ENCODE assay signal across 15 cellular contexts in genomic region chr3:53796161-53796560, GRCh38. TPM values are rescaled to one million over a fixed set of nuclear protein-coding genes. Genes with fewer than 3 reads are reported as not detected.
A peak's percentile ranks its signal among the peaks of the same experiment; 100 is the strongest.
DNase-seq lines count a peak whose midpoint lies in the region; ATAC-seq and TF ChIP-seq lines count a peak whose summit lies in the region.
"Had no signal": no experiment of that assay in that cellular context is flagged by ENCODE, and none has a peak within 500 bp of the region (broad histone marks: within the 10 kb centered on the region; RNA-seq: fewer than 3 reads in every experiment).

No MANE protein-coding gene starts in this region.

- H3K36me3 ChIP-seq in SK-N-SH (replicated peaks in 1 of 2; ENCODE audit: control insufficient read depth in 1 of 2, insufficient read depth in 2 of 2, low read length in 1 of 2) (no peaks in the 10 kb centered on the region), Caco-2 (ENCODE audit: control insufficient read depth, insufficient read depth, low read length) (no peaks in the 10 kb centered on the region)
- H3K36me3 ChIP-seq: gastroesophageal sphincter had no signal

- H3K4me3 ChIP-seq in SK-N-SH (ENCODE audit: low read depth in 2 of 2, low read length in 1 of 2) (no peak overlapping the region), Caco-2 (ENCODE audit: low read depth, low read length) (no peak overlapping the region)
- H3K4me3 ChIP-seq: gastroesophageal sphincter, lung had no signal

- H3K9me2 ChIP-seq in SK-N-SH, result no peaks in the 10 kb centered on the region

- CTCF ChIA-PET in SK-N-SH (lab: Yijun Ruan, JAX), result no interaction called here
- CTCF ChIA-PET in Caco-2 (lab: Charles Lee), result no interaction called here

- BruUV-seq in Caco-2 (replicated peaks; lab: Mats Ljungman, UMichigan), result no TSS peak

- no peaks in the 10 kb centered on the region for H3K36me3 Mint-ChIP-seq in Caco-2 (ENCODE audit: insufficient read depth, unreplicated experiment)

- H3F3A ChIP-seq in SK-N-SH (replicated peaks; ENCODE audit: insufficient read depth), result no peaks in the 10 kb centered on the region

- H3K27me3 Mint-ChIP-seq in Caco-2 (ENCODE audit: insufficient read depth, unreplicated experiment), result no peaks in the 10 kb centered on the region

- H3K4me3 Mint-ChIP-seq in Caco-2 (ENCODE audit: unreplicated experiment), result no peak overlapping the region
- H3K4me3 Mint-ChIP-seq: activated CD8-positive, alpha-beta T cell treated with anti-CD3 and anti-CD28 coated beads, Interleukin-2, amount 10 ng/mL, durations not matched to agents 7 days and 5 days; dendritic cell treated with granulocyte-macrophage colony-stimulating factor and Interleukin-4, amounts not matched to agents 40 ng/mL and 50 ng/mL, for 4 days; HFFc6 had no signal

- H3K4me1 Mint-ChIP-seq in Caco-2 (ENCODE audit: low read depth, unreplicated experiment), result no peaks in the 10 kb centered on the region

- H3K79me2 ChIP-seq in SK-N-SH (ENCODE audit: insufficient read depth), result no peaks in the 10 kb centered on the region

- H3K9ac ChIP-seq in SK-N-SH, result no peak overlapping the region

- H3K4me1 ChIP-seq in SK-N-SH (ENCODE audit: control insufficient read depth in 1 of 2, insufficient read depth in 2 of 2, low read depth in 1 of 2, low read length in 1 of 2), result peaks cover 0 to 33% of the 10 kb centered on the region in 2 experiments; a peak in 2 of 4 replicates
- H3K4me1 ChIP-seq in Caco-2, result peaks cover 10% of the 10 kb centered on the region; the same call in 1 of the 2 replicates
- H3K4me1 ChIP-seq: gastroesophageal sphincter had no signal

- DNase-seq in NCI-H146 (lab: John Stamatoyannopoulos, UW) (peak; percentile 10), NCI-H146 treated with DMSO at 0.1 percent for 48 hours (lab: John Stamatoyannopoulos, UW; ENCODE audit: unreplicated experiment) (no peak), SK-N-SH (peak; percentile 91), left cardiac atrium (peak; percentile 39), superior temporal gyrus (ENCODE audit: extremely low spot score) (peak; percentile 68), Caco-2 (no peak), germinal center (ENCODE audit: low spot score) (no peak), foreskin melanocyte (no peak)
- DNase-seq: activated CD8-positive, alpha-beta T cell treated with anti-CD3 and anti-CD28 coated beads, Interleukin-2, amount 10 ng/mL, durations not matched to agents 7 days and 5 days; activated naive CD4-positive, alpha-beta T cell treated with anti-CD3 and anti-CD28 coated beads, Interleukin-2, amount 50 U/mL, for 16 hours; HFFc6 had no signal

- peak; percentile 32 for TF ChIP-seq RAD21 in SK-N-SH (IDR thresholded peaks at IDR 0.05; ENCODE audit: low read length)

- TF ChIP-seq CTCF in SK-N-SH (IDR thresholded peaks at IDR 0.05), result no peak
- no peak for TF ChIP-seq CTCF in Caco-2 (IDR thresholded peaks at IDR 0.05; ENCODE audit: insufficient read depth in 1 of 2, low read depth in 1 of 2, low read length in 1 of 2, severe bottlenecking in 1 of 2, unreplicated experiment in 1 of 2)

- ATAC-seq in left cardiac atrium, result peak; percentile 87 to 92
- ATAC-seq: activated CD8-positive, alpha-beta T cell treated with anti-CD3 and anti-CD28 coated beads, Interleukin-2, amount 10 ng/mL, durations not matched to agents 7 days and 5 days; gastroesophageal sphincter had no signal

- no peaks in the 10 kb centered on the region for H4K20me1 ChIP-seq in SK-N-SH (ENCODE audit: insufficient read depth)

- intact Hi-C loops in left cardiac atrium (cut with DNase I) (no loop called here), Caco-2 (cut with micrococcal nuclease; ENCODE audit: unreplicated experiment) (no loop called here)

- no peak overlapping the region for H2AFZ ChIP-seq in SK-N-SH (ENCODE audit: low read depth)

- no peaks in the 10 kb centered on the region for H3K9me3 Mint-ChIP-seq in Caco-2 (ENCODE audit: unreplicated experiment)
- H3K9me3 Mint-ChIP-seq: dendritic cell treated with granulocyte-macrophage colony-stimulating factor and Interleukin-4, amounts not matched to agents 40 ng/mL and 50 ng/mL, for 4 days; HFFc6 had no signal

- H3K4me2 ChIP-seq in SK-N-SH, result no peak overlapping the region

- peak in 1 of 2 experiments; percentile 72; a peak in 1 of 4 replicates for TF ChIP-seq EP300 in SK-N-SH (IDR thresholded peaks at IDR 0.05; ENCODE audit: borderline replicate concordance in 1 of 2, low read depth in 1 of 2, low read length in 1 of 2)

- no peak overlapping the region for H3K27ac Mint-ChIP-seq in Caco-2 (ENCODE audit: unreplicated experiment)
- H3K27ac Mint-ChIP-seq: activated CD8-positive, alpha-beta T cell treated with anti-CD3 and anti-CD28 coated beads, Interleukin-2, amount 10 ng/mL, durations not matched to agents 7 days and 5 days; dendritic cell treated with granulocyte-macrophage colony-stimulating factor and Interleukin-4, amounts not matched to agents 40 ng/mL and 50 ng/mL, for 4 days; HFFc6 had no signal

- H3K27me3 ChIP-seq in SK-N-SH (ENCODE audit: insufficient read depth) (no peaks in the 10 kb centered on the region), Caco-2 (replicated peaks; ENCODE audit: control insufficient read depth, insufficient read depth, low read length) (no peaks in the 10 kb centered on the region)
- H3K27me3 ChIP-seq: gastroesophageal sphincter had no signal

- 16% methylated on average over 7 of the region's 7 CpGs for WGBS in SK-N-SH (ENCODE audit: low lambda C conversion rate)

- no peaks in the 10 kb centered on the region for H3K9me3 ChIP-seq in SK-N-SH
- H3K9me3 ChIP-seq in Caco-2, result no peaks in the 10 kb centered on the region
- H3K9me3 ChIP-seq: gastroesophageal sphincter had no signal

- H3K27ac ChIP-seq in SK-N-SH (ENCODE audit: low read depth in 2 of 2, low read length in 1 of 2), result peak overlapping the region in 1 of 2 experiments; percentile 90; a peak in 2 of 4 replicates
- H3K27ac ChIP-seq: 22Rv1, gastroesophageal sphincter had no signal

- POLR2A ChIA-PET in SK-N-SH (lab: Yijun Ruan, JAX) (no interaction called here), Caco-2 (lab: Charles Lee) (no interaction called here)

TF ChIP-seq in SK-N-SH, 30 proteins besides CTCF, POLR2A, EP300 and RAD21:
- TF ChIP-seq GATA2 (CRISPR knock-in tag; IDR thresholded peaks at IDR 0.05) (peak; percentile 98), MXI1 (IDR thresholded peaks at IDR 0.05; ENCODE audit: low read depth, low read length) (peak; percentile 83; the same call in 1 of the 2 replicates), RCOR1 (IDR thresholded peaks at IDR 0.05; ENCODE audit: low read length) (peak; percentile 73), REST (IDR thresholded peaks at IDR 0.05; ENCODE audit: low read depth, low read length) (no peak)

RNA-seq across cellular contexts. Expression of gene CHDH, which starts 50.1 kb away (rescaled TPM):
- polyA plus RNA-seq in SK-N-SH (2012; rRNA removed), result 0.05 and 0.33 TPM in 2 replicates
- polyA plus RNA-seq in SK-N-SH (2012; cell fraction: cytosol; rRNA removed), result 0.04 and 0.16 TPM in 2 replicates
- 0.32 and 2.1 TPM in 2 replicates for polyA plus RNA-seq in SK-N-SH (2012; cell fraction: nucleus; rRNA removed)
- 1 to 10 TPM; 5.0 to 6.6 TPM for total RNA-seq in left cardiac atrium
- 30.5 and 32.4 TPM in 2 replicates for total RNA-seq in Caco-2 (2022)
- total RNA-seq: HFFc6 had no signal

RNA-seq across cellular contexts. Expression of gene IL17RB, which starts 50.2 kb away (rescaled TPM):
- polyA plus RNA-seq in SK-N-SH (2012; rRNA removed), result 0.10 and 0.16 TPM in 2 replicates
- 0.03 TPM in 1 of 2 replicates, not detected in the other for polyA plus RNA-seq in SK-N-SH (2012; cell fraction: cytosol; rRNA removed)
- 0.44 and 0.50 TPM in 2 replicates for polyA plus RNA-seq in SK-N-SH (2012; cell fraction: nucleus; rRNA removed)
- total RNA-seq in left cardiac atrium (1 to 10 TPM; 1.6 to 2.6 TPM), Caco-2 (2022) (27.5 and 30.0 TPM in 2 replicates)
- total RNA-seq: HFFc6 had no signal

Comparison
In these comparisons a context has a peak if more than half of its experiments do, and no peak if none do; other contexts are left out.
1. DNase-seq: peak in NCI-H146 (single experiment), SK-N-SH (single experiment), left cardiac atrium (single experiment) and superior temporal gyrus (single experiment); none in NCI-H146 treated with DMSO at 0.1 percent for 48 hours (single experiment), Caco-2 (0 of 2), germinal center (single experiment) and foreskin melanocyte (single experiment).